In genomic region chr15:74245342-74245931, GRCh38 we compare ENCODE assay signal across 9 cellular contexts. TPM values are rescaled to one million over a fixed set of nuclear protein-coding genes. Genes with fewer than 3 reads are reported as not detected.
DNase-seq lines count a peak whose midpoint lies in the region; ATAC-seq and TF ChIP-seq lines count a peak whose summit lies in the region.
"Had no signal": no experiment of that assay in that cellular context is flagged by ENCODE, and none has a peak within 500 bp of the region (broad histone marks: within the 10 kb centered on the region; RNA-seq: fewer than 3 reads in every experiment).

No MANE protein-coding gene starts in this region.

- H3K36me3 ChIP-seq in GM23248 (ENCODE audit: low read depth): no peaks in the 10 kb centered on the region
- no peaks in the 10 kb centered on the region for H3K36me3 ChIP-seq in neural progenitor cell

- no peaks in the 10 kb centered on the region for H3K79me2 ChIP-seq in GM23248 (ENCODE audit: insufficient read depth)
- no peaks in the 10 kb centered on the region for H3K79me2 ChIP-seq in neural progenitor cell (ENCODE audit: low read depth)

- no peaks in the 10 kb centered on the region for H3K9me2 ChIP-seq in GM23248 (ENCODE audit: insufficient read depth)

- H3K4me1 Mint-ChIP-seq in neural progenitor cell: peaks cover 46% of the 10 kb centered on the region

- ATAC-seq in GM18867 (IDR thresholded peaks at IDR 0.05; ENCODE audit: unreplicated experiment) (no peak), GM21576 (IDR thresholded peaks at IDR 0.05; ENCODE audit: unreplicated experiment) (no peak), GM18868 (IDR thresholded peaks at IDR 0.05; ENCODE audit: unreplicated experiment) (no peak)

- peaks cover 5% of the 10 kb centered on the region; the same call in 1 of the 2 replicates for H3F3A ChIP-seq in GM23248 (ENCODE audit: insufficient read depth)
- no peaks in the 10 kb centered on the region for H3F3A ChIP-seq in neural progenitor cell (ENCODE audit: low read depth)

- H3K9ac ChIP-seq in GM23248 (no peak overlapping the region), neural progenitor cell (no peak overlapping the region)

- H3K4me1 ChIP-seq in GM23248 (ENCODE audit: insufficient read depth) (peaks cover 19% of the 10 kb centered on the region), neural progenitor cell (peaks cover 31% of the 10 kb centered on the region)

- H3K27ac ChIP-seq in GM23248 (no peak overlapping the region), neural progenitor cell (no peak overlapping the region)

- H4K20me1 ChIP-seq in GM23248 (ENCODE audit: insufficient read depth): no peaks in the 10 kb centered on the region
- H4K20me1 ChIP-seq in neural progenitor cell (ENCODE audit: low read depth): no peaks in the 10 kb centered on the region

- H2AFZ ChIP-seq in GM23248 (no peak overlapping the region), neural progenitor cell (replicated peaks) (peak overlapping the region; percentile 1)

- DNase-seq in GM23248 (peak; percentile 20), NCI-H2107 (lab: John Stamatoyannopoulos, UW) (peak; percentile 85), amygdala (lab: John Stamatoyannopoulos, UW) (peak in 41 of 56 donors; percentile 10 to 87 (median 41)), neural progenitor cell (ENCODE audit: low spot score) (peak; percentile 81), glomerular visceral epithelial cell (ENCODE audit: extremely low spot score) (no peak)

- peaks cover 22% of the 10 kb centered on the region for H3K27me3 Mint-ChIP-seq in neural progenitor cell (ENCODE audit: insufficient read depth, low read depth)

- H3K4me3 Mint-ChIP-seq in neural progenitor cell: peak overlapping the region; percentile 64

- no peak overlapping the region for H3K27ac Mint-ChIP-seq in neural progenitor cell
- H3K27ac Mint-ChIP-seq: IgD-negative memory B cell had no signal

- no peaks in the 10 kb centered on the region for H3K9me3 ChIP-seq in GM23248 (ENCODE audit: low read depth)
- no peaks in the 10 kb centered on the region for H3K9me3 ChIP-seq in neural progenitor cell (ENCODE audit: low read depth)

- no peak overlapping the region for H3K4me2 ChIP-seq in GM23248 (ENCODE audit: unreplicated experiment)
- H3K4me2 ChIP-seq in neural progenitor cell: peak overlapping the region; percentile 69

- H3K4me3 ChIP-seq in GM23248: no peak overlapping the region
- H3K4me3 ChIP-seq in neural progenitor cell: peak overlapping the region; percentile 44

- TF ChIP-seq CTCF in neural progenitor cell (IDR thresholded peaks at IDR 0.05): no peak

- H3K36me3 Mint-ChIP-seq in neural progenitor cell: no peaks in the 10 kb centered on the region
- H3K36me3 Mint-ChIP-seq: IgD-negative memory B cell had no signal

- H3K9me3 Mint-ChIP-seq in neural progenitor cell: no peaks in the 10 kb centered on the region
- H3K9me3 Mint-ChIP-seq: IgD-negative memory B cell had no signal

- in situ Hi-C loops in GM23248 (cut with MboI): no loop called here

- H3K27me3 ChIP-seq in GM23248 (replicated peaks; ENCODE audit: insufficient read depth) (0 out of 2 replicates have a peak, but pooled peaks cover 4% of the 10 kb centered on the region), neural progenitor cell (no peaks in the 10 kb centered on the region)

- WGBS in GM23248 (ENCODE audit: low coverage in 1 of 2, low lambda C conversion rate in 2 of 2, missing lambda C conversion rate in 2 of 2), 2 experiments: 9 to 10% methylated on average over 29 of the region's 36 CpGs

RNA-seq across cellular contexts. Expression of gene CCDC33, which starts 9.3 kb away (rescaled TPM):
- not detected in 2 replicates for total RNA-seq in GM23248 (2014; rRNA removed; shearing (Covaris generic))
- not detected in 2 replicates for polyA plus RNA-seq in GM23248 (2016; fragmentation: Nextera tagmentation; extraction: Ambion mirVana)
- 1.9 TPM in 1 of 2 replicates, not detected in the other for total RNA-seq in neural progenitor cell (ENCODE audit: low replicate concordance)
- polyA plus RNA-seq: IgD-negative memory B cell had no signal

RNA-seq across cellular contexts. Expression of gene STRA6, which starts 42.9 kb away (rescaled TPM):
- not detected in 2 replicates for total RNA-seq in GM23248 (2014; rRNA removed; shearing (Covaris generic))
- 0.22 TPM in 1 of 2 replicates, not detected in the other for polyA plus RNA-seq in GM23248 (2016; fragmentation: Nextera tagmentation; extraction: Ambion mirVana)
- total RNA-seq in neural progenitor cell (ENCODE audit: low replicate concordance): 3.1 and 5.9 TPM in 2 replicates
- polyA plus RNA-seq: IgD-negative memory B cell had no signal
